Comparison of ENCODE assay signal across 9 cellular contexts in genomic region chr9:127283917-127284316, GRCh38. TPM values are rescaled to one million over a fixed set of nuclear protein-coding genes. Genes with fewer than 3 reads are reported as not detected.
A peak's percentile ranks its signal among the peaks of the same experiment; 100 is the strongest.
DNase-seq lines count a peak whose midpoint lies in the region; ATAC-seq and TF ChIP-seq lines count a peak whose summit lies in the region.
"Had no signal": no experiment of that assay in that cellular context is flagged by ENCODE, and none has a peak within 500 bp of the region (broad histone marks: within the 10 kb centered on the region; RNA-seq: fewer than 3 reads in every experiment).

No MANE protein-coding gene starts in this region.

- H3K27me3 ChIP-seq in foreskin keratinocyte (no peaks in the 10 kb centered on the region), upper lobe of left lung (no peaks in the 10 kb centered on the region)

- H3K36me3 Mint-ChIP-seq in activated T-cell treated with anti-CD3 and anti-CD28 coated beads, Interleukin-2, amount 50 U/mL, for 4 hours (ENCODE audit: insufficient read depth) = no peaks in the 10 kb centered on the region
- H3K36me3 Mint-ChIP-seq in stimulated activated effector memory CD8-positive, alpha-beta T cell treated with anti-CD3 and anti-CD28 coated beads, Interleukin-12 subunit alpha, Interleukin-12 subunit beta, amount 100 ng/mL, for 72 hours = no peaks in the 10 kb centered on the region

- TF ChIP-seq POLR2A in upper lobe of left lung (IDR thresholded peaks at IDR 0.05) = no peak

- H3K4me3 Mint-ChIP-seq in activated T-cell treated with anti-CD3 and anti-CD28 coated beads, Interleukin-2, amount 50 U/mL, for 4 hours = no peak overlapping the region
- no peak overlapping the region for H3K4me3 Mint-ChIP-seq in stimulated activated effector memory CD8-positive, alpha-beta T cell treated with anti-CD3 and anti-CD28 coated beads, Interleukin-12 subunit alpha, Interleukin-12 subunit beta, amount 100 ng/mL, for 72 hours

- 9 to 23% methylated on average over 2 of the region's 2 CpGs for WGBS in upper lobe of left lung, 2 donors

- TF ChIP-seq CTCF in foreskin keratinocyte (conservative IDR thresholded peaks at IDR 0.05) (peak; percentile 54), upper lobe of left lung (IDR thresholded peaks at IDR 0.05) (no peak)

- no peaks in the 10 kb centered on the region for H3K9me3 ChIP-seq in upper lobe of left lung

- TF ChIP-seq EP300 in upper lobe of left lung (IDR thresholded peaks at IDR 0.05) = no peak

- peaks cover 1% of the 10 kb centered on the region for H3K4me1 ChIP-seq in foreskin keratinocyte
- H3K4me1 ChIP-seq in upper lobe of left lung = peaks cover 0 to 5% (median 2%) of the 10 kb centered on the region in 4 donors
- H3K4me1 ChIP-seq: parathyroid adenoma had no signal

- DNase-seq in activated T-cell treated with anti-CD3 and anti-CD28 coated beads, Interleukin-2, amount 50 U/mL, for 4 hours = peak; percentile 8
- DNase-seq in activated T-cell treated with anti-CD3 and anti-CD28 coated beads, Interleukin-2, amount 50 U/mL, for 48 hours = no peak
- DNase-seq in T follicular helper cell (ENCODE audit: low read depth) (peak; percentile 2), foreskin keratinocyte (no peak), NCI-H1436 (lab: John Stamatoyannopoulos, UW) (no peak), upper lobe of left lung (no peak)
- no peak for DNase-seq in stimulated activated effector memory CD8-positive, alpha-beta T cell treated with anti-CD3 and anti-CD28 coated beads, Interleukin-12 subunit alpha, Interleukin-12 subunit beta, amount 100 ng/mL, for 72 hours (ENCODE audit: low spot score in 2 of 2)
- no peak for DNase-seq in NK-92 treated with Interleukin-12 subunit alpha and Interleukin-12 subunit beta, amount 100 ng/mL, for 24 hours (lab: John Stamatoyannopoulos, UW)

- no peak overlapping the region for H3K27ac Mint-ChIP-seq in stimulated activated effector memory CD8-positive, alpha-beta T cell treated with anti-CD3 and anti-CD28 coated beads, Interleukin-12 subunit alpha, Interleukin-12 subunit beta, amount 100 ng/mL, for 72 hours

- peak in 1 of 2 donors; percentile 40 for ATAC-seq in activated T-cell treated with anti-CD3 and anti-CD28 coated beads, Interleukin-2, amount 50 U/mL, for 4 hours
- ATAC-seq in foreskin keratinocyte (no peak), upper lobe of left lung (ENCODE audit: low FRiP score in 2 of 2) (no peak)
- peak; percentile 42 for ATAC-seq in stimulated activated effector memory CD8-positive, alpha-beta T cell treated with anti-CD3 and anti-CD28 coated beads, Interleukin-12 subunit alpha, Interleukin-12 subunit beta, amount 100 ng/mL, for 72 hours

- H3K27ac ChIP-seq in foreskin keratinocyte = no peak overlapping the region
- H3K27ac ChIP-seq in upper lobe of left lung = no peak overlapping the region
- H3K27ac ChIP-seq: parathyroid adenoma had no signal

- H3K27me3 Mint-ChIP-seq in activated T-cell treated with anti-CD3 and anti-CD28 coated beads, Interleukin-2, amount 50 U/mL, for 4 hours (ENCODE audit: low read depth) = peaks cover 18% of the 10 kb centered on the region

- H3K4me1 Mint-ChIP-seq in activated T-cell treated with anti-CD3 and anti-CD28 coated beads, Interleukin-2, amount 50 U/mL, for 4 hours (ENCODE audit: low read depth) = no peaks in the 10 kb centered on the region
- no peaks in the 10 kb centered on the region for H3K4me1 Mint-ChIP-seq in stimulated activated effector memory CD8-positive, alpha-beta T cell treated with anti-CD3 and anti-CD28 coated beads, Interleukin-12 subunit alpha, Interleukin-12 subunit beta, amount 100 ng/mL, for 72 hours

- no peaks in the 10 kb centered on the region for H3K9me3 Mint-ChIP-seq in activated T-cell treated with anti-CD3 and anti-CD28 coated beads, Interleukin-2, amount 50 U/mL, for 4 hours
- no peaks in the 10 kb centered on the region for H3K9me3 Mint-ChIP-seq in stimulated activated effector memory CD8-positive, alpha-beta T cell treated with anti-CD3 and anti-CD28 coated beads, Interleukin-12 subunit alpha, Interleukin-12 subunit beta, amount 100 ng/mL, for 72 hours

- no peaks in the 10 kb centered on the region for H3K36me3 ChIP-seq in upper lobe of left lung

- no peak overlapping the region for H3K4me3 ChIP-seq in upper lobe of left lung

RNA-seq across cellular contexts. Expression of gene GARNL3, which starts 19.3 kb away (rescaled TPM):
- 1 to 10 TPM in 1 of 3 donors, under 1 TPM in 2; 0.66 to 1.5 (median 0.66) TPM for total RNA-seq in activated T-cell treated with anti-CD3 and anti-CD28 coated beads, Interleukin-2, amount 50 U/mL, for 4 hours
- total RNA-seq in foreskin keratinocyte (3.0 and 3.2 TPM in 2 replicates), upper lobe of left lung (10 to 100 TPM in 2 of 6 donors, 1 to 10 TPM in 4; 3.1 to 37.7 (median 7.0) TPM)
- polyA plus RNA-seq in foreskin keratinocyte = 0.54 and 0.60 TPM in 2 replicates

Comparison
In these comparisons a context has a peak if more than half of its experiments do, and no peak if none do; other contexts are left out.
1. DNase-seq: peak in activated T-cell treated with anti-CD3 and anti-CD28 coated beads, Interleukin-2, amount 50 U/mL, for 4 hours (single experiment) and T follicular helper cell (single experiment); none in activated T-cell treated with anti-CD3 and anti-CD28 coated beads, Interleukin-2, amount 50 U/mL, for 48 hours (0 of 2), foreskin keratinocyte (0 of 2), stimulated activated effector memory CD8-positive, alpha-beta T cell treated with anti-CD3 and anti-CD28 coated beads, Interleukin-12 subunit alpha, Interleukin-12 subunit beta, amount 100 ng/mL, for 72 hours (0 of 2), NK-92 treated with Interleukin-12 subunit alpha and Interleukin-12 subunit beta, amount 100 ng/mL, for 24 hours (single experiment), NCI-H1436 (single experiment) and upper lobe of left lung (0 of 2).